ENCODE assay signal across 8 cellular contexts in the genomic region with DNA sequence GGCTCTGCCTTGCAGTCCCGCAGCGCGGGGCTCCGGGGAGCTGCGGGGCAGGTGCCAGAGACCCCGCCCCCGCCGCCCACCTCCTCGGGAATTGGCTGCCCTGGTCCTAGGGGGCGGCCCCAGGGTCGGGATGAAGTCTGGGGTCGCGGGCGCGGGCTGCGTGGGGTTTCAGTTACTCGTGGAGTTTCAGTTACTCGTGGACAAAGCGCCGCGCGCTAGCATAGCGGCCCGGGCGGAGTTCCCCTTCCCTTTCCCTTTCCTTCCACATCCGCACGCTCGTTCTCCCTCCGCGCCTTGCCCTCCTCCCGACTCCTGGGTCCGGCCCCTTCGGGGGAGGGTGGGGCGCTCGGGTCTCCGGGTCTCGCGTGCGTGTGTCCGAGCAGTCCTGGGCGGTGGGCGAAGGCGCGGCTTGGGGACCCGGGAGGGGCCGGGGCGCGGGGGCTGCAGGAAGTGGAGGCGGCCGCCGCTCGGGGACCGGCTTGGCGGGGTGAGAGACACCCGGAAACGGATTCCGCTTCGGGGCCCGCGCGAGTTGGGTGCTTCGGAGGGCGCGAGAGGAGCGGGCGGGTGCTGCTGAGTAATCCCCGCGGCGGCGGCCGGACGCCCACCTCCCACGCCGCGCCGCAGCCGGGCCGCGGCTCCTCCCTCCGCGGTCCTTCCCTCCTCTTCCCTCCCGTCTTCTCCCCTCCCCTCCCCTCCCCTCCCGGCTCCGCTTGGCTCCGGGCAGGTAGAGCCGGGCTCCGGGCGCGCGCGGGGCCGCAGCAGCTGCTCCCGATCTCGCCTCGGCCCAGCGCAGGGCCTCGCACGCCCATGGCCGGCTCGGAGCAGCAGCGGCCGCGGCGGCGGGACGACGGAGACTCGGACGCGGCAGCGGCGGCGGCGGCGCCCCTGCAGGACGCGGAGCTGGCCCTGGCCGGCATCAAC. TPM values are rescaled to one million over a fixed set of nuclear protein-coding genes. Genes with fewer than 3 reads are reported as not detected.
DNase-seq lines count a peak whose midpoint lies in the region; ATAC-seq and TF ChIP-seq lines count a peak whose summit lies in the region.

Gene TTC39C, plus strand, starts transcription at position 693 of the 924 bp plus-strand sequence. Its CDS starts 118 bp downstream, at position 811.

- H3K36me3 ChIP-seq in GM06990 (ENCODE audit: control insufficient read depth, insufficient read depth, low read length) (no peaks in the 10 kb centered on the region; the same call in 1 of the 2 replicates), mammary epithelial cell (ENCODE audit: insufficient read depth, low read length) (no peaks in the 10 kb centered on the region), kidney epithelial cell (ENCODE audit: control insufficient read depth, insufficient read depth, low read length) (no peaks in the 10 kb centered on the region)

- H3K4me3 ChIP-seq in GM06990 (replicated peaks; ENCODE audit: low read depth, low read length), result peak within 1 kb of the TSS; percentile 76
- H3K4me3 ChIP-seq in HFF-Myc (replicated peaks; ENCODE audit: low read depth, low read length), result peak within 1 kb of the TSS; percentile 76
- peak within 1 kb of the TSS; percentile 75 to 94 (median 84) for H3K4me3 ChIP-seq in mammary epithelial cell (replicated peaks in 1 of 3; ENCODE audit: insufficient read depth in 1 of 3, low read depth in 2 of 3, low read length in 3 of 3)
- peak within 1 kb of the TSS; percentile 92 for H3K4me3 ChIP-seq in kidney epithelial cell (ENCODE audit: low read depth, low read length)

- H3K4me2 ChIP-seq in mammary epithelial cell (ENCODE audit: insufficient read depth, low read depth, low read length), result peak within 1 kb of the TSS; percentile 96

- ATAC-seq in activated B cell treated with CpG ODN at 0.5 μM for 24 hours (ENCODE audit: low read depth) (peak; percentile 66), GM19467 (IDR thresholded peaks at IDR 0.05; ENCODE audit: unreplicated experiment) (no peak)

- in situ Hi-C loops in mammary epithelial cell (cut with MboI; ENCODE audit: low sequenced_read_pairs in 2 of 2), result no loop called here

- H3K4me3 Mint-ChIP-seq in activated B cell treated with CpG ODN at 0.5 μM for 24 hours, result peak within 1 kb of the TSS; percentile 89

- H3K4me1 Mint-ChIP-seq in activated B cell treated with CpG ODN at 0.5 μM for 24 hours, result peaks cover 84% of the 10 kb centered on the region

- H2AFZ ChIP-seq in mammary epithelial cell (ENCODE audit: low read depth, low read length), result peak within 1 kb of the TSS; percentile 89

- H3K9me3 Mint-ChIP-seq in activated B cell treated with CpG ODN at 0.5 μM for 24 hours, result no peaks in the 10 kb centered on the region

- H3K27ac Mint-ChIP-seq in activated B cell treated with CpG ODN at 0.5 μM for 24 hours, result peak within 1 kb of the TSS; percentile 83

- H3K9ac ChIP-seq in mammary epithelial cell (ENCODE audit: insufficient read depth, low read length), result peak within 1 kb of the TSS; percentile 84

- H3K79me2 ChIP-seq in mammary epithelial cell (ENCODE audit: insufficient read depth, low read length), result peaks cover 45% of the 10 kb centered on the region

- no TSS peak for BruUV-seq in mammary epithelial cell (replicated peaks; lab: Mats Ljungman, UMichigan)

- H3K27ac ChIP-seq in mammary epithelial cell (ENCODE audit: insufficient read depth, low read depth, low read length), result peak within 1 kb of the TSS; percentile 69

- CTCF ChIA-PET in activated B cell treated with CpG ODN at 0.5 μM for 24 hours (lab: Charles Lee), result no interaction called here
- CTCF ChIA-PET in mammary epithelial cell (lab: Charles Lee; ENCODE audit: low non-redundant PET), result no interaction called here

- no peaks in the 10 kb centered on the region for H3K27me3 ChIP-seq in GM06990 (replicated peaks; ENCODE audit: control insufficient read depth, insufficient read depth, low read length)
- no peaks in the 10 kb centered on the region for H3K27me3 ChIP-seq in mammary epithelial cell (ENCODE audit: insufficient read depth, low read length)
- no peaks in the 10 kb centered on the region for H3K27me3 ChIP-seq in kidney epithelial cell (ENCODE audit: control insufficient read depth, insufficient read depth, low read length)

- intact Hi-C loops in activated B cell treated with CpG ODN at 0.5 μM for 24 hours (cut with micrococcal nuclease), result loop anchor here (1.0 to 5.0 kb wide), 7 partner anchors 105 to 782 kb away; partner anchors contain the start of gene RMC1
- intact Hi-C loops in mammary epithelial cell (cut with micrococcal nuclease), result loop anchor here (1.0 to 2.0 kb wide), 2 partner anchors 16 to 50 kb away; no protein-coding TSS in a partner anchor

- peaks cover 9% of the 10 kb centered on the region for H3K36me3 Mint-ChIP-seq in activated B cell treated with CpG ODN at 0.5 μM for 24 hours (ENCODE audit: low read depth)

- under 1% methylated on average over 30 of the region's 118 CpGs for WGBS in mammary epithelial cell (ENCODE audit: low coverage, missing lambda C conversion rate)

- H3K9me3 ChIP-seq in mammary epithelial cell (replicated peaks; ENCODE audit: insufficient read depth, low read length), result no peaks in the 10 kb centered on the region

- DNase-seq in GM06990 (ENCODE audit: extremely low read depth, insufficient read length) (peak; percentile 90), HFF-Myc (ENCODE audit: extremely low read depth, low read depth) (no peak), NCI-H1930 (lab: John Stamatoyannopoulos, UW) (peak; percentile 56 to 68), activated B cell treated with CpG ODN at 0.5 μM for 24 hours (peak; percentile 76), mammary epithelial cell (peak; percentile 83), kidney epithelial cell (ENCODE audit: low read depth) (no peak)
- DNase-seq in stimulated activated CD4-positive, alpha-beta T cell treated with anti-CD3 and anti-CD28 coated beads, Interleukin-15, amount 100 ng/mL, for 48 hours (ENCODE audit: low read depth in 2 of 2), result peak; percentile 78 to 82

- no peaks in the 10 kb centered on the region for H3K27me3 Mint-ChIP-seq in activated B cell treated with CpG ODN at 0.5 μM for 24 hours

- dilution Hi-C loops in mammary epithelial cell (cut with HindIII; ENCODE audit: low sequenced_read_pairs), result no loop called here

- peaks cover 30% of the 10 kb centered on the region for H3K4me1 ChIP-seq in mammary epithelial cell (ENCODE audit: insufficient read depth, low read length)

- TF ChIP-seq CTCF in GM06990 (IDR thresholded peaks at IDR 0.05; ENCODE audit: insufficient read depth, low read length, poor library complexity, severe bottlenecking) (no peak), HFF-Myc (IDR thresholded peaks at IDR 0.05; ENCODE audit: low read depth, low read length, missing control alignments) (no peak), activated B cell treated with CpG ODN at 0.5 μM for 24 hours (IDR thresholded peaks at IDR 0.05) (no peak), mammary epithelial cell (conservative IDR thresholded peaks at IDR 0.05 in 1 of 2, IDR thresholded peaks at IDR 0.05 in 1 of 2; ENCODE audit: extremely low read depth in 1 of 2, insufficient read depth in 1 of 2, low read depth in 1 of 2, low read length in 2 of 2) (no peak), kidney epithelial cell (IDR thresholded peaks at IDR 0.05; ENCODE audit: insufficient read depth, low read length, poor library complexity, severe bottlenecking) (no peak)

- H4K20me1 ChIP-seq in mammary epithelial cell (ENCODE audit: insufficient read depth, low read length), result no peaks in the 10 kb centered on the region

- POLR2A ChIA-PET in activated B cell treated with CpG ODN at 0.5 μM for 24 hours (lab: Charles Lee), result interaction anchor here (0.7 to 3.2 kb wide), 6 partner anchors 9 to 153 kb away, joined by 3 to 19 read pairs (median 3); no protein-coding TSS in a partner anchor

RNA-seq across cellular contexts. Expression of gene TTC39C, which starts in this region (rescaled TPM):
- 60.6 and 68.4 TPM in 2 replicates for total RNA-seq in activated B cell treated with CpG ODN at 0.5 μM for 24 hours
- total RNA-seq in mammary epithelial cell, result 10 to 100 TPM; 12.0 to 31.0 TPM
- 16.4 TPM for polyA plus RNA-seq in mammary epithelial cell
- polyA minus RNA-seq in mammary epithelial cell, result 44.2 TPM
- total RNA-seq in kidney epithelial cell, result 19.7 and 20.5 TPM in 2 replicates

Comparison
In these comparisons a context has a peak if more than half of its experiments do, and no peak if none do; other contexts are left out.
1. DNase-seq: peak in GM06990 (single experiment), NCI-H1930 (2 of 2), activated B cell treated with CpG ODN at 0.5 μM for 24 hours (single experiment), mammary epithelial cell (single experiment) and stimulated activated CD4-positive, alpha-beta T cell treated with anti-CD3 and anti-CD28 coated beads, Interleukin-15, amount 100 ng/mL, for 48 hours (2 of 2); none in HFF-Myc (single experiment) and kidney epithelial cell (single experiment).
2. Peak in every context shown above with its lines, with median percentiles within 50 percentile points of each other: H3K4me3 ChIP-seq.